8 cellular contexts compared by ENCODE assay signal in genomic region chr2:127106998-127107621, GRCh38. TPM values are rescaled to one million over a fixed set of nuclear protein-coding genes. Genes with fewer than 3 reads are reported as not detected.
DNase-seq lines count a peak whose midpoint lies in the region; ATAC-seq and TF ChIP-seq lines count a peak whose summit lies in the region.

Gene BIN1 (minus strand): TSS chr2:127107154. CDS start chr2:127106943, 211 bp downstream.

- H2AFZ ChIP-seq in SK-N-SH (ENCODE audit: low read depth): peak within 1 kb of the TSS; percentile 93
- H2AFZ ChIP-seq in osteoblast (ENCODE audit: low read length): peak within 1 kb of the TSS; percentile 87

- no peak within 1 kb of the TSS for H3K27ac ChIP-seq in DOHH2 (ENCODE audit: low read depth, low read length)
- peak within 1 kb of the TSS; percentile 60 to 90 for H3K27ac ChIP-seq in SK-N-SH (ENCODE audit: low read depth in 2 of 2, low read length in 1 of 2)
- peak within 1 kb of the TSS; percentile 80 for H3K27ac ChIP-seq in osteoblast (ENCODE audit: low read depth, low read length)
- H3K27ac ChIP-seq in testis: peak within 1 kb of the TSS; percentile 55 to 72

- peak within 1 kb of the TSS; percentile 80 for H3K4me3 Mint-ChIP-seq in activated naive CD8-positive, alpha-beta T cell treated with anti-CD3 and anti-CD28 coated beads for 36 hours
- peak within 1 kb of the TSS; percentile 86 for H3K4me3 Mint-ChIP-seq in glutamatergic neuron (ENCODE audit: unreplicated experiment)

- TF ChIP-seq POLR2A in testis (IDR thresholded peaks at IDR 0.05): no peak

- peak; percentile 87 for ATAC-seq in GM21737 (IDR thresholded peaks at IDR 0.05; ENCODE audit: unreplicated experiment)

- H3K36me3 ChIP-seq in DOHH2 (ENCODE audit: control insufficient read depth, low read length): no peaks in the 10 kb centered on the region
- no peaks in the 10 kb centered on the region for H3K36me3 ChIP-seq in SK-N-SH (replicated peaks in 1 of 2; ENCODE audit: control insufficient read depth in 1 of 2, insufficient read depth in 2 of 2, low read length in 1 of 2)
- no peaks in the 10 kb centered on the region for H3K36me3 ChIP-seq in osteoblast (ENCODE audit: insufficient read depth, low read length)
- H3K36me3 ChIP-seq in testis (ENCODE audit: low read depth, missing control alignments): no peaks in the 10 kb centered on the region

- H3K4me1 Mint-ChIP-seq in activated naive CD8-positive, alpha-beta T cell treated with anti-CD3 and anti-CD28 coated beads for 36 hours: peaks cover 5% of the 10 kb centered on the region
- H3K4me1 Mint-ChIP-seq in glutamatergic neuron (ENCODE audit: low read depth, unreplicated experiment): peaks cover 31% of the 10 kb centered on the region

- 0% methylated on average over 8 of the region's 77 CpGs for WGBS in SK-N-SH (ENCODE audit: low lambda C conversion rate)
- 0% methylated on average over 14 to 54 of the region's 77 CpGs for WGBS in testis, 2 donors

- H3K79me2 ChIP-seq in DOHH2 (ENCODE audit: control insufficient read depth, low read length) (no peaks in the 10 kb centered on the region), SK-N-SH (ENCODE audit: insufficient read depth) (peaks cover 42% of the 10 kb centered on the region), osteoblast (ENCODE audit: insufficient read depth, low read length) (peaks cover 45% of the 10 kb centered on the region)

- TF ChIP-seq EP300 in SK-N-SH (IDR thresholded peaks at IDR 0.05; ENCODE audit: borderline replicate concordance in 1 of 2, low read depth in 1 of 2, low read length in 1 of 2): no peak

- TF ChIP-seq CTCF in DOHH2 (IDR thresholded peaks at IDR 0.05; ENCODE audit: low read depth, low read length, poor library complexity, severe bottlenecking) (no peak), SK-N-SH (IDR thresholded peaks at IDR 0.05) (no peak), glutamatergic neuron (IDR thresholded peaks at IDR 0.05; ENCODE audit: partially characterized antibody, unreplicated experiment) (no peak), osteoblast (IDR thresholded peaks at IDR 0.05; ENCODE audit: extremely low read depth, low read depth, low read length) (no peak), testis (IDR thresholded peaks at IDR 0.05) (no peak)

- peaks cover 7% of the 10 kb centered on the region for H3K27me3 Mint-ChIP-seq in activated naive CD8-positive, alpha-beta T cell treated with anti-CD3 and anti-CD28 coated beads for 36 hours
- peaks cover 10% of the 10 kb centered on the region for H3K27me3 Mint-ChIP-seq in glutamatergic neuron (ENCODE audit: unreplicated experiment)

- H3F3A ChIP-seq in DOHH2 (ENCODE audit: control insufficient read depth, insufficient read depth) (no peaks in the 10 kb centered on the region), SK-N-SH (replicated peaks; ENCODE audit: insufficient read depth) (peaks cover 16% of the 10 kb centered on the region)

- H3K9me2 ChIP-seq in DOHH2 (replicated peaks; ENCODE audit: control insufficient read depth, low read length) (no peaks in the 10 kb centered on the region), SK-N-SH (no peaks in the 10 kb centered on the region)

- intact Hi-C loops in testis (cut with DNase I; ENCODE audit: low total_unique reads): no loop called here

- no peaks in the 10 kb centered on the region for H3K9me3 Mint-ChIP-seq in activated naive CD8-positive, alpha-beta T cell treated with anti-CD3 and anti-CD28 coated beads for 36 hours
- H3K9me3 Mint-ChIP-seq in glutamatergic neuron (ENCODE audit: unreplicated experiment): peaks cover 5% of the 10 kb centered on the region

- H3K27ac Mint-ChIP-seq in activated naive CD8-positive, alpha-beta T cell treated with anti-CD3 and anti-CD28 coated beads for 36 hours: no peak within 1 kb of the TSS
- H3K27ac Mint-ChIP-seq in glutamatergic neuron (ENCODE audit: unreplicated experiment): peak within 1 kb of the TSS; percentile 73

- H3K4me3 ChIP-seq in DOHH2 (ENCODE audit: low read length) (peak within 1 kb of the TSS; percentile 42), SK-N-SH (ENCODE audit: low read depth in 2 of 2, low read length in 1 of 2) (peak within 1 kb of the TSS; percentile 76 to 87), osteoblast (ENCODE audit: insufficient read depth, low read length) (peak within 1 kb of the TSS; percentile 90), testis (peak within 1 kb of the TSS; percentile 71 to 81)

- H3K9ac ChIP-seq in SK-N-SH: peak within 1 kb of the TSS; percentile 70

- in situ Hi-C loops in KBM-7 (cut with MboI; ENCODE audit: low pct_unique_long_range_greater_than_20kb, low sequenced_read_pairs): no loop called here

- CTCF ChIA-PET in SK-N-SH (lab: Yijun Ruan, JAX): interaction anchor here (0.7 to 1.7 kb wide), 5 partner anchors 20 to 217 kb away, joined by 3 to 6 read pairs (median 4); no protein-coding TSS in a partner anchor

- H3K4me1 ChIP-seq in DOHH2 (ENCODE audit: control insufficient read depth, low read length) (peaks cover 5% of the 10 kb centered on the region), SK-N-SH (ENCODE audit: control insufficient read depth in 1 of 2, insufficient read depth in 2 of 2, low read depth in 1 of 2, low read length in 1 of 2) (peaks cover 17 to 45% of the 10 kb centered on the region in 2 experiments), osteoblast (ENCODE audit: insufficient read depth, low read length) (peaks cover 24% of the 10 kb centered on the region), testis (peaks cover 6% of the 10 kb centered on the region)

- H3K36me3 Mint-ChIP-seq in activated naive CD8-positive, alpha-beta T cell treated with anti-CD3 and anti-CD28 coated beads for 36 hours: no peaks in the 10 kb centered on the region
- H3K36me3 Mint-ChIP-seq in glutamatergic neuron (ENCODE audit: unreplicated experiment): no peaks in the 10 kb centered on the region

- no peak for TF ChIP-seq RAD21 in SK-N-SH (IDR thresholded peaks at IDR 0.05; ENCODE audit: low read length)

- peak; percentile 84 for DNase-seq in KBM-7
- DNase-seq in SK-N-SH: peak; percentile 92
- DNase-seq in activated naive CD8-positive, alpha-beta T cell treated with anti-CD3 and anti-CD28 coated beads for 36 hours: peak; percentile 84
- DNase-seq in glutamatergic neuron: peak; percentile 92
- peak; percentile 99 for DNase-seq in osteoblast (ENCODE audit: insufficient read length, low spot score, missing footprints)
- peak; percentile 80 for DNase-seq in testis

- H3K9me3 ChIP-seq in DOHH2 (ENCODE audit: control insufficient read depth, insufficient read depth, low read length): no peaks in the 10 kb centered on the region
- no peaks in the 10 kb centered on the region for H3K9me3 ChIP-seq in SK-N-SH
- no peaks in the 10 kb centered on the region for H3K9me3 ChIP-seq in osteoblast (ENCODE audit: low read depth, low read length)
- no peaks in the 10 kb centered on the region for H3K9me3 ChIP-seq in testis

- POLR2A ChIA-PET in SK-N-SH (lab: Yijun Ruan, JAX): interaction anchor here (1.3 to 2.3 kb wide), 3 partner anchors 11 to 30 kb away, joined by 3 to 10 read pairs (median 6); no protein-coding TSS in a partner anchor

- H3K4me2 ChIP-seq in DOHH2 (ENCODE audit: low read length) (peak within 1 kb of the TSS; percentile 58), SK-N-SH (peak within 1 kb of the TSS; percentile 98), osteoblast (ENCODE audit: insufficient read depth, low read length) (peak within 1 kb of the TSS; percentile 86)

- H4K20me1 ChIP-seq in DOHH2 (ENCODE audit: control insufficient read depth, insufficient read depth, low read depth, low read length) (0 out of 2 replicates have a peak, but pooled peaks cover 3% of the 10 kb centered on the region), SK-N-SH (ENCODE audit: insufficient read depth) (no peaks in the 10 kb centered on the region), osteoblast (ENCODE audit: insufficient read depth, low read length) (peaks cover 26% of the 10 kb centered on the region)

- H3K27me3 ChIP-seq in DOHH2 (ENCODE audit: control insufficient read depth, low read length): peaks cover 23% of the 10 kb centered on the region
- H3K27me3 ChIP-seq in SK-N-SH (ENCODE audit: insufficient read depth): no peaks in the 10 kb centered on the region
- H3K27me3 ChIP-seq in osteoblast (ENCODE audit: insufficient read depth, low read length): no peaks in the 10 kb centered on the region
- H3K27me3 ChIP-seq in testis: no peaks in the 10 kb centered on the region

TF ChIP-seq in SK-N-SH, 30 proteins besides CTCF, POLR2A, EP300 and RAD21 (continues in another document):
- TF ChIP-seq SMC3 (IDR thresholded peaks at IDR 0.05; ENCODE audit: low read depth, low read length): no peak
- TF ChIP-seq MXI1 (IDR thresholded peaks at IDR 0.05; ENCODE audit: low read depth, low read length): peak; percentile 93
- no peak for TF ChIP-seq RXRA (IDR thresholded peaks at IDR 0.05; ENCODE audit: borderline replicate concordance, low read depth)
- no peak for TF ChIP-seq TEAD4 (IDR thresholded peaks at IDR 0.05; ENCODE audit: borderline replicate concordance, insufficient read depth)
- TF ChIP-seq GATA2 (CRISPR knock-in tag; IDR thresholded peaks at IDR 0.05): no peak
- TF ChIP-seq TCF12 (IDR thresholded peaks at IDR 0.05): no peak; the same call in 1 of the 2 replicates
- TF ChIP-seq SIN3A (IDR thresholded peaks at IDR 0.05; ENCODE audit: borderline replicate concordance, low read depth, low read length): no peak; the same call in 1 of the 2 replicates
- TF ChIP-seq MEF2A (IDR thresholded peaks at IDR 0.05; ENCODE audit: borderline replicate concordance, low read depth): no peak
- peak; percentile 48; the same call in 1 of the 2 replicates for TF ChIP-seq POLR2AphosphoS5 (IDR thresholded peaks at IDR 0.05; ENCODE audit: low read depth, low read length)
- no peak for TF ChIP-seq NFIC (IDR thresholded peaks at IDR 0.05; ENCODE audit: borderline replicate concordance)

RNA-seq across cellular contexts. Expression of gene BIN1, which starts in this region (rescaled TPM):
- polyA plus RNA-seq in SK-N-SH (2012; rRNA removed) (31.5 and 40.3 TPM in 2 replicates), testis (ENCODE audit: insufficient read depth, low read depth, low replicate concordance) (38.8 TPM)
- polyA plus RNA-seq in SK-N-SH (2012; cell fraction: cytosol; rRNA removed): 20.0 and 26.8 TPM in 2 replicates
- polyA plus RNA-seq in SK-N-SH (2012; cell fraction: nucleus; rRNA removed): 38.8 and 49.6 TPM in 2 replicates
- 100 to 1,000 TPM in 1 of 2 experiments, 10 to 100 TPM in 1; 98.8 to 101 TPM for total RNA-seq in activated naive CD8-positive, alpha-beta T cell treated with anti-CD3 and anti-CD28 coated beads for 36 hours
- total RNA-seq in glutamatergic neuron (ENCODE audit: unreplicated experiment) (176 TPM), osteoblast (83.7 and 85.4 TPM in 2 replicates), testis (10 to 100 TPM; 25.0 to 28.7 TPM)
